In genomic region chr11:59967677-59968394, GRCh38 we compare ENCODE assay signal across 1 cellular context.
A peak's percentile ranks its signal among the peaks of the same experiment; 100 is the strongest.
TF ChIP-seq lines count a peak whose summit lies in the region.

No MANE protein-coding gene starts in this region.

TF ChIP-seq in K562, 482 proteins besides CTCF, POLR2A, EP300 and RAD21 (continued from another document and continues in another):
- TF ChIP-seq HOMEZ (CRISPR knock-in tag; IDR thresholded peaks at IDR 0.05) (no peak), ZNF165 (CRISPR knock-in tag; IDR thresholded peaks at IDR 0.05; ENCODE audit: borderline replicate concordance) (no peak), HLTF (IDR thresholded peaks at IDR 0.05) (no peak), TAF7 (tag; IDR thresholded peaks at IDR 0.05) (no peak), PBX2 (CRISPR knock-in tag; IDR thresholded peaks at IDR 0.05; ENCODE audit: low read depth) (no peak), PBX2 (tag; conservative IDR thresholded peaks at IDR 0.05; ENCODE audit: low read depth) (no peak), SIN3B (IDR thresholded peaks at IDR 0.05; ENCODE audit: low read depth) (no peak), GABPA (tag; conservative IDR thresholded peaks at IDR 0.05; ENCODE audit: low read depth) (no peak), MEF2A (IDR thresholded peaks at IDR 0.05; ENCODE audit: control insufficient read depth, low read depth, low read length) (no peak), TEAD2 (tag; IDR thresholded peaks at IDR 0.05) (no peak), FIP1L1 (IDR thresholded peaks at IDR 0.05; ENCODE audit: low read depth, low read length, poor library complexity, severe bottlenecking) (no peak), SP2 (IDR thresholded peaks at IDR 0.05; ENCODE audit: extremely low read depth, low read depth, low read length, poor library complexity, severe bottlenecking) (no peak), ZNF583 (CRISPR knock-in tag; IDR thresholded peaks at IDR 0.05) (no peak), NFE2 (IDR thresholded peaks at IDR 0.05; ENCODE audit: low read depth) (peak; percentile 39; the same call in 1 of the 2 replicates), ZNF707 (CRISPR knock-in tag; conservative IDR thresholded peaks at IDR 0.05) (no peak), SAP30 (IDR thresholded peaks at IDR 0.05; ENCODE audit: borderline replicate concordance, insufficient read depth, low read depth, low read length, poor library complexity, severe bottlenecking) (no peak), POLR2B (IDR thresholded peaks at IDR 0.05; ENCODE audit: low read depth, partially characterized antibody) (no peak), SETDB1 (IDR thresholded peaks at IDR 0.05; ENCODE audit: low read length) (no peak), PRDM10 (IDR thresholded peaks at IDR 0.05; ENCODE audit: partially characterized antibody) (no peak), CGGBP1 (CRISPR knock-in tag; IDR thresholded peaks at IDR 0.05) (no peak), PHF8 (IDR thresholded peaks at IDR 0.05; ENCODE audit: borderline replicate concordance, low read length) (no peak), U2AF2 (optimal IDR thresholded peaks at IDR 0.05; ENCODE audit: low read depth, low read length) (no peak), MCM7 (IDR thresholded peaks at IDR 0.05) (no peak), ZNF197 (CRISPR knock-in tag; IDR thresholded peaks at IDR 0.05; ENCODE audit: low read depth) (peak; percentile 86), THAP7 (CRISPR knock-in tag; IDR thresholded peaks at IDR 0.05) (no peak), ESRRB (CRISPR knock-in tag; IDR thresholded peaks at IDR 0.05; ENCODE audit: borderline replicate concordance) (no peak), NUFIP1 (IDR thresholded peaks at IDR 0.05; ENCODE audit: partially characterized antibody) (no peak), LARP7 (IDR thresholded peaks at IDR 0.05) (no peak), SRSF1 (IDR thresholded peaks at IDR 0.05; ENCODE audit: low read depth, low read length) (no peak), LEF1 (IDR thresholded peaks at IDR 0.05) (peak; percentile 92), RBM14 (IDR thresholded peaks at IDR 0.05; ENCODE audit: borderline replicate concordance, insufficient read depth, low read depth, low read length) (no peak)
- TF ChIP-seq, protein P1, sequence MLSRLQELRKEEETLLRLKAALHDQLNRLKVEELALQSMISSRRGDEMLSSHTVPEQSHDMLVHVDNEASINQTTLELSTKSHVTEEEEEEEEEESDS (CRISPR knock-in tag; IDR thresholded peaks at IDR 0.05): no peak
- TF ChIP-seq, protein P2, sequence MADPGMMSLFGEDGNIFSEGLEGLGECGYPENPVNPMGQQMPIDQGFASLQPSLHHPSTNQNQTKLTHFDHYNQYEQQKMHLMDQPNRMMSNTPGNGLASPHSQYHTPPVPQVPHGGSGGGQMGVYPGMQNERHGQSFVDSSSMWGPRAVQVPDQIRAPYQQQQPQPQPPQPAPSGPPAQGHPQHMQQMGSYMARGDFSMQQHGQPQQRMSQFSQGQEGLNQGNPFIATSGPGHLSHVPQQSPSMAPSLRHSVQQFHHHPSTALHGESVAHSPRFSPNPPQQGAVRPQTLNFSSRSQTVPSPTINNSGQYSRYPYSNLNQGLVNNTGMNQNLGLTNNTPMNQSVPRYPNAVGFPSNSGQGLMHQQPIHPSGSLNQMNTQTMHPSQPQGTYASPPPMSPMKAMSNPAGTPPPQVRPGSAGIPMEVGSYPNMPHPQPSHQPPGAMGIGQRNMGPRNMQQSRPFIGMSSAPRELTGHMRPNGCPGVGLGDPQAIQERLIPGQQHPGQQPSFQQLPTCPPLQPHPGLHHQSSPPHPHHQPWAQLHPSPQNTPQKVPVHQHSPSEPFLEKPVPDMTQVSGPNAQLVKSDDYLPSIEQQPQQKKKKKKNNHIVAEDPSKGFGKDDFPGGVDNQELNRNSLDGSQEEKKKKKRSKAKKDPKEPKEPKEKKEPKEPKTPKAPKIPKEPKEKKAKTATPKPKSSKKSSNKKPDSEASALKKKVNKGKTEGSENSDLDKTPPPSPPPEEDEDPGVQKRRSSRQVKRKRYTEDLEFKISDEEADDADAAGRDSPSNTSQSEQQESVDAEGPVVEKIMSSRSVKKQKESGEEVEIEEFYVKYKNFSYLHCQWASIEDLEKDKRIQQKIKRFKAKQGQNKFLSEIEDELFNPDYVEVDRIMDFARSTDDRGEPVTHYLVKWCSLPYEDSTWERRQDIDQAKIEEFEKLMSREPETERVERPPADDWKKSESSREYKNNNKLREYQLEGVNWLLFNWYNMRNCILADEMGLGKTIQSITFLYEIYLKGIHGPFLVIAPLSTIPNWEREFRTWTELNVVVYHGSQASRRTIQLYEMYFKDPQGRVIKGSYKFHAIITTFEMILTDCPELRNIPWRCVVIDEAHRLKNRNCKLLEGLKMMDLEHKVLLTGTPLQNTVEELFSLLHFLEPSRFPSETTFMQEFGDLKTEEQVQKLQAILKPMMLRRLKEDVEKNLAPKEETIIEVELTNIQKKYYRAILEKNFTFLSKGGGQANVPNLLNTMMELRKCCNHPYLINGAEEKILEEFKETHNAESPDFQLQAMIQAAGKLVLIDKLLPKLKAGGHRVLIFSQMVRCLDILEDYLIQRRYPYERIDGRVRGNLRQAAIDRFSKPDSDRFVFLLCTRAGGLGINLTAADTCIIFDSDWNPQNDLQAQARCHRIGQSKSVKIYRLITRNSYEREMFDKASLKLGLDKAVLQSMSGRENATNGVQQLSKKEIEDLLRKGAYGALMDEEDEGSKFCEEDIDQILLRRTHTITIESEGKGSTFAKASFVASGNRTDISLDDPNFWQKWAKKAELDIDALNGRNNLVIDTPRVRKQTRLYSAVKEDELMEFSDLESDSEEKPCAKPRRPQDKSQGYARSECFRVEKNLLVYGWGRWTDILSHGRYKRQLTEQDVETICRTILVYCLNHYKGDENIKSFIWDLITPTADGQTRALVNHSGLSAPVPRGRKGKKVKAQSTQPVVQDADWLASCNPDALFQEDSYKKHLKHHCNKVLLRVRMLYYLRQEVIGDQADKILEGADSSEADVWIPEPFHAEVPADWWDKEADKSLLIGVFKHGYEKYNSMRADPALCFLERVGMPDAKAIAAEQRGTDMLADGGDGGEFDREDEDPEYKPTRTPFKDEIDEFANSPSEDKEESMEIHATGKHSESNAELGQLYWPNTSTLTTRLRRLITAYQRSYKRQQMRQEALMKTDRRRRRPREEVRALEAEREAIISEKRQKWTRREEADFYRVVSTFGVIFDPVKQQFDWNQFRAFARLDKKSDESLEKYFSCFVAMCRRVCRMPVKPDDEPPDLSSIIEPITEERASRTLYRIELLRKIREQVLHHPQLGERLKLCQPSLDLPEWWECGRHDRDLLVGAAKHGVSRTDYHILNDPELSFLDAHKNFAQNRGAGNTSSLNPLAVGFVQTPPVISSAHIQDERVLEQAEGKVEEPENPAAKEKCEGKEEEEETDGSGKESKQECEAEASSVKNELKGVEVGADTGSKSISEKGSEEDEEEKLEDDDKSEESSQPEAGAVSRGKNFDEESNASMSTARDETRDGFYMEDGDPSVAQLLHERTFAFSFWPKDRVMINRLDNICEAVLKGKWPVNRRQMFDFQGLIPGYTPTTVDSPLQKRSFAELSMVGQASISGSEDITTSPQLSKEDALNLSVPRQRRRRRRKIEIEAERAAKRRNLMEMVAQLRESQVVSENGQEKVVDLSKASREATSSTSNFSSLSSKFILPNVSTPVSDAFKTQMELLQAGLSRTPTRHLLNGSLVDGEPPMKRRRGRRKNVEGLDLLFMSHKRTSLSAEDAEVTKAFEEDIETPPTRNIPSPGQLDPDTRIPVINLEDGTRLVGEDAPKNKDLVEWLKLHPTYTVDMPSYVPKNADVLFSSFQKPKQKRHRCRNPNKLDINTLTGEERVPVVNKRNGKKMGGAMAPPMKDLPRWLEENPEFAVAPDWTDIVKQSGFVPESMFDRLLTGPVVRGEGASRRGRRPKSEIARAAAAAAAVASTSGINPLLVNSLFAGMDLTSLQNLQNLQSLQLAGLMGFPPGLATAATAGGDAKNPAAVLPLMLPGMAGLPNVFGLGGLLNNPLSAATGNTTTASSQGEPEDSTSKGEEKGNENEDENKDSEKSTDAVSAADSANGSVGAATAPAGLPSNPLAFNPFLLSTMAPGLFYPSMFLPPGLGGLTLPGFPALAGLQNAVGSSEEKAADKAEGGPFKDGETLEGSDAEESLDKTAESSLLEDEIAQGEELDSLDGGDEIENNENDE (IDR thresholded peaks at IDR 0.05; ENCODE audit: low read depth, low read length): no peak
- TF ChIP-seq, protein P3, sequence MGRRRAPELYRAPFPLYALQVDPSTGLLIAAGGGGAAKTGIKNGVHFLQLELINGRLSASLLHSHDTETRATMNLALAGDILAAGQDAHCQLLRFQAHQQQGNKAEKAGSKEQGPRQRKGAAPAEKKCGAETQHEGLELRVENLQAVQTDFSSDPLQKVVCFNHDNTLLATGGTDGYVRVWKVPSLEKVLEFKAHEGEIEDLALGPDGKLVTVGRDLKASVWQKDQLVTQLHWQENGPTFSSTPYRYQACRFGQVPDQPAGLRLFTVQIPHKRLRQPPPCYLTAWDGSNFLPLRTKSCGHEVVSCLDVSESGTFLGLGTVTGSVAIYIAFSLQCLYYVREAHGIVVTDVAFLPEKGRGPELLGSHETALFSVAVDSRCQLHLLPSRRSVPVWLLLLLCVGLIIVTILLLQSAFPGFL (CRISPR knock-in tag; IDR thresholded peaks at IDR 0.05): no peak
- TF ChIP-seq, protein P4, sequence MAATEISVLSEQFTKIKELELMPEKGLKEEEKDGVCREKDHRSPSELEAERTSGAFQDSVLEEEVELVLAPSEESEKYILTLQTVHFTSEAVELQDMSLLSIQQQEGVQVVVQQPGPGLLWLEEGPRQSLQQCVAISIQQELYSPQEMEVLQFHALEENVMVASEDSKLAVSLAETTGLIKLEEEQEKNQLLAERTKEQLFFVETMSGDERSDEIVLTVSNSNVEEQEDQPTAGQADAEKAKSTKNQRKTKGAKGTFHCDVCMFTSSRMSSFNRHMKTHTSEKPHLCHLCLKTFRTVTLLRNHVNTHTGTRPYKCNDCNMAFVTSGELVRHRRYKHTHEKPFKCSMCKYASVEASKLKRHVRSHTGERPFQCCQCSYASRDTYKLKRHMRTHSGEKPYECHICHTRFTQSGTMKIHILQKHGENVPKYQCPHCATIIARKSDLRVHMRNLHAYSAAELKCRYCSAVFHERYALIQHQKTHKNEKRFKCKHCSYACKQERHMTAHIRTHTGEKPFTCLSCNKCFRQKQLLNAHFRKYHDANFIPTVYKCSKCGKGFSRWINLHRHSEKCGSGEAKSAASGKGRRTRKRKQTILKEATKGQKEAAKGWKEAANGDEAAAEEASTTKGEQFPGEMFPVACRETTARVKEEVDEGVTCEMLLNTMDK (IDR thresholded peaks at IDR 0.05; ENCODE audit: borderline replicate concordance, insufficient read depth, low read depth, low read length, poor library complexity, severe bottlenecking): no peak
